8 cellular contexts compared by ENCODE assay signal in the genomic region with DNA sequence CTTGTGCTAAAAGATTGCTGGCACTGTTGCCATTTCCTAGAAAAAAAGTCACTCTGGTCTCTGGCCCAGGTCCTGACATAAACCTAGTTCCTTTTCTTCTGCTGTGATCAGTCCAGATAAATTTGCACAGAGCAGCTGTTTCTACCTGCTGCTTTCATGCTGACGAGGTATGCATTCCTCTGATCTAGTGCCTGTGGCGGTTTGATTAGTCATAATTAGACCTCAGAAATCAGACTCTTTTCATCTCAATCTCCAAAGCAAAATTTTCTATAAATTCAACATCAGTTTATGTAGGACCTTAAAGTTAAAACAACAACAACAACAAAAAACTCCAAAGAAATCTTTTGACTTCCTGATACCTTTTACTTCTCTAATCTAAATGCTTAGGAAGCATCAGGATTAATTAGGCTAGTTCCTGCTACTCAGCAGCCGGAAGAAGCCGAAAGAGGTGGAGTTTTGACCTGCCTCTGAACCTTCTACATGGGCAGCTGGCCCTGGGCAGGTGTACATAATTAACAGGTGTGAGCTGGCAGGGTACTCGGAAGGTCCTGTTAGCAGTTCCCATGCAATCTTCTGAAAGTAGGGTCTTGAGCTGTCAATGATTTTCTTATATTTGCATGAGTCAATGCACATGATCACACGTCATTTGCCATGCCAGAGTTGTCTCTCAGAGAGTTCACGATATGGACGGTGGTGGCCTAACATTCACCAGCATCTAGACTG.
A peak's percentile ranks its signal among the peaks of the same experiment; 100 is the strongest.
DNase-seq lines count a peak whose midpoint lies in the region; ATAC-seq, FAIRE-seq and TF ChIP-seq lines count a peak whose summit lies in the region.

No MANE protein-coding gene starts in this region.

- peak; percentile 28 for DNase-seq in Daoy (ENCODE audit: low read depth)
- peak; percentile 84 for DNase-seq in bronchial epithelial cell (ENCODE audit: low read depth)
- no peak for DNase-seq in germinal center (ENCODE audit: low spot score)
- DNase-seq in frontal cortex (ENCODE audit: low spot score in 2 of 2): no peak
- no peak for DNase-seq in glutamatergic neuron
- DNase-seq in activated naive CD4-positive, alpha-beta T cell treated with anti-CD3 and anti-CD28 coated beads, Interleukin-2, amount 50 U/mL, for 16 hours: no peak

- no peak overlapping the region for H3K27ac Mint-ChIP-seq in glutamatergic neuron (ENCODE audit: unreplicated experiment)

- no peaks in the 10 kb centered on the region for H3K9me3 Mint-ChIP-seq in glutamatergic neuron (ENCODE audit: unreplicated experiment)

- H3K4me1 Mint-ChIP-seq in glutamatergic neuron (ENCODE audit: low read depth, unreplicated experiment): no peaks in the 10 kb centered on the region

- no peaks in the 10 kb centered on the region for H3K27me3 Mint-ChIP-seq in glutamatergic neuron (ENCODE audit: unreplicated experiment)

- H3K36me3 ChIP-seq in bronchial epithelial cell (ENCODE audit: control insufficient read depth, insufficient read depth, low read length): no peaks in the 10 kb centered on the region

- no peak overlapping the region for H3K4me3 ChIP-seq in bronchial epithelial cell (ENCODE audit: low read depth, low read length)

- no peaks in the 10 kb centered on the region for H3K36me3 Mint-ChIP-seq in glutamatergic neuron (ENCODE audit: unreplicated experiment)

- no peak overlapping the region for H3K4me3 Mint-ChIP-seq in glutamatergic neuron (ENCODE audit: unreplicated experiment)

- FAIRE-seq in bronchial epithelial cell (lab: Jason Lieb, UNC) (no peak), frontal cortex (lab: Jason Lieb, UNC) (no peak)

- ATAC-seq in GM19467 (IDR thresholded peaks at IDR 0.05; ENCODE audit: unreplicated experiment) (peak; percentile 65), HG03571 (IDR thresholded peaks at IDR 0.05; ENCODE audit: unreplicated experiment) (peak; percentile 56)

- H3K27me3 ChIP-seq in bronchial epithelial cell (ENCODE audit: control insufficient read depth, insufficient read depth, low read length): peaks cover 2% of the 10 kb centered on the region

- TF ChIP-seq CTCF in bronchial epithelial cell (IDR thresholded peaks at IDR 0.05; ENCODE audit: insufficient read depth, low read length, severe bottlenecking) (no peak), glutamatergic neuron (IDR thresholded peaks at IDR 0.05; ENCODE audit: partially characterized antibody, unreplicated experiment) (no peak)

Comparison
In these comparisons a context has a peak if more than half of its experiments do, and no peak if none do; other contexts are left out.
1. DNase-seq: peak in Daoy (single experiment) and bronchial epithelial cell (single experiment); none in germinal center (single experiment), frontal cortex (0 of 2), glutamatergic neuron (single experiment) and activated naive CD4-positive, alpha-beta T cell treated with anti-CD3 and anti-CD28 coated beads, Interleukin-2, amount 50 U/mL, for 16 hours (single experiment).